13 cellular contexts compared by ENCODE assay signal in the genomic region with DNA sequence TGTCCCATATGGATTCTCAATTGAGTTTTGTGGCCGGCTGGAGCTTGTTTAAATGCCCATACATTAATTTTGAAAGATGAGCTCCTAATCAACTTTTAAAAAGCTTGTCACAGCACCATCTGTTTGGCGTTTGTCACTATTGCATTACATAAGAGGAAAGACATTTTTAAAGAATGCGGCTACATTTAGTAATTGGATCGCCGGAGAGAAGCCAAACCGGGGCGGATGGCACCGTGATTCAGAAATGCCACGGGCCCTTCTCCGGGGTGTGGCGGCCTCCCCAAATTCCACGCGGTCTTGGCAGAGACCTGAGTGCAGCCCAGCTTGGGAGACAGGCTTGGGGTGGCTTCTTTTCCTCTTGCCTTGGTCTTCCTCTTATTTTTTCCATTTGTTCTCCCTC.
DNase-seq lines count a peak whose midpoint lies in the region; ATAC-seq and TF ChIP-seq lines count a peak whose summit lies in the region.
"Had no signal": no experiment of that assay in that cellular context is flagged by ENCODE, and none has a peak within 500 bp of the region (broad histone marks: within the 10 kb centered on the region; RNA-seq: fewer than 3 reads in every experiment).

No MANE protein-coding gene starts in this region.

- H3K4me1 Mint-ChIP-seq in progenitor cell of endocrine pancreas (ENCODE audit: low read depth) = peaks cover 3% of the 10 kb centered on the region
- H3K4me1 Mint-ChIP-seq in activated CD8-positive, alpha-beta T cell treated with anti-CD3 and anti-CD28 coated beads for 36 hours (ENCODE audit: low read depth) = no peaks in the 10 kb centered on the region
- H3K4me1 Mint-ChIP-seq: central memory CD8-positive, alpha-beta T cell; memory B cell had no signal

- POLR2A ChIA-PET in activated CD8-positive, alpha-beta T cell treated with anti-CD3 and anti-CD28 coated beads for 36 hours (lab: Charles Lee) = no interaction called here

- ATAC-seq in activated CD8-positive, alpha-beta T cell treated with anti-CD3 and anti-CD28 coated beads for 36 hours = no peak
- ATAC-seq: activated CD4-positive, CD25-positive, alpha-beta regulatory T cell treated with anti-CD3 and anti-CD28 coated beads, Interleukin-2, amount 50 U/mL, for 24 hours had no signal

- intact Hi-C loops in activated CD8-positive, alpha-beta T cell treated with anti-CD3 and anti-CD28 coated beads for 36 hours (cut with micrococcal nuclease) = no loop called here

- DNase-seq in AG08395 (ENCODE audit: low spot score) = peak; percentile 90
- DNase-seq in NCI-H446 (lab: John Stamatoyannopoulos, UW) = peak; percentile 88 to 90
- peak; percentile 71 for DNase-seq in middle frontal gyrus (ENCODE audit: extremely low spot score, low spot score)
- no peak for DNase-seq in stimulated activated CD4-positive, alpha-beta T cell treated with anti-CD3 and anti-CD28 coated beads, Interleukin-2, amount 100 ng/mL, for 24 hours
- DNase-seq in GOT3 (lab: John Stamatoyannopoulos, UW) = no peak
- no peak for DNase-seq in progenitor cell of endocrine pancreas (ENCODE audit: low spot score, unreplicated experiment)
- no peak for DNase-seq in activated CD8-positive, alpha-beta T cell treated with anti-CD3 and anti-CD28 coated beads for 36 hours
- DNase-seq: NCI-H2081 treated with DMSO at 0.1 percent for 48 hours had no signal

- no peak overlapping the region for H3K27ac Mint-ChIP-seq in progenitor cell of endocrine pancreas
- no peak overlapping the region for H3K27ac Mint-ChIP-seq in activated CD8-positive, alpha-beta T cell treated with anti-CD3 and anti-CD28 coated beads for 36 hours
- H3K27ac Mint-ChIP-seq: memory B cell had no signal

- CTCF ChIA-PET in activated CD8-positive, alpha-beta T cell treated with anti-CD3 and anti-CD28 coated beads for 36 hours (lab: Charles Lee) = interaction anchor here (0.6 to 6.3 kb wide), 4 partner anchors 11 to 189 kb away, joined by 3 to 36 read pairs (median 6); no protein-coding TSS in a partner anchor

- peaks cover 12% of the 10 kb centered on the region for H3K27me3 Mint-ChIP-seq in progenitor cell of endocrine pancreas
- H3K27me3 Mint-ChIP-seq in activated CD8-positive, alpha-beta T cell treated with anti-CD3 and anti-CD28 coated beads for 36 hours = peaks cover 7% of the 10 kb centered on the region

- peak overlapping the region; percentile 65 for H3K27ac ChIP-seq in cingulate gyrus (ENCODE audit: low read depth, low read length)
- H3K27ac ChIP-seq: BLaER1 treated with 17β-estradiol and CSF1 and Interleukin-3, amounts not matched to agents 10 nM and 100 nM had no signal

- TF ChIP-seq CTCF in progenitor cell of endocrine pancreas (IDR thresholded peaks at IDR 0.05; ENCODE audit: unreplicated experiment) = no peak
- no peak for TF ChIP-seq CTCF in activated CD8-positive, alpha-beta T cell treated with anti-CD3 and anti-CD28 coated beads for 36 hours (IDR thresholded peaks at IDR 0.05)

- H3K36me3 Mint-ChIP-seq in progenitor cell of endocrine pancreas (ENCODE audit: insufficient read depth) = no peaks in the 10 kb centered on the region
- no peaks in the 10 kb centered on the region for H3K36me3 Mint-ChIP-seq in activated CD8-positive, alpha-beta T cell treated with anti-CD3 and anti-CD28 coated beads for 36 hours (ENCODE audit: low read depth)
- H3K36me3 Mint-ChIP-seq: memory B cell had no signal

- H3K9me3 Mint-ChIP-seq in progenitor cell of endocrine pancreas (ENCODE audit: low read depth) = no peaks in the 10 kb centered on the region
- H3K9me3 Mint-ChIP-seq in activated CD8-positive, alpha-beta T cell treated with anti-CD3 and anti-CD28 coated beads for 36 hours = no peaks in the 10 kb centered on the region
- H3K9me3 Mint-ChIP-seq: central memory CD8-positive, alpha-beta T cell; memory B cell had no signal

- no peak overlapping the region for H3K4me3 Mint-ChIP-seq in progenitor cell of endocrine pancreas (ENCODE audit: low read depth)
- H3K4me3 Mint-ChIP-seq in activated CD8-positive, alpha-beta T cell treated with anti-CD3 and anti-CD28 coated beads for 36 hours = no peak overlapping the region
- H3K4me3 Mint-ChIP-seq: central memory CD8-positive, alpha-beta T cell; memory B cell had no signal

Comparison
In these comparisons a context has a peak if more than half of its experiments do, and no peak if none do; other contexts are left out.
1. DNase-seq: peak in AG08395 (single experiment), NCI-H446 (2 of 2) and middle frontal gyrus (single experiment); none in stimulated activated CD4-positive, alpha-beta T cell treated with anti-CD3 and anti-CD28 coated beads, Interleukin-2, amount 100 ng/mL, for 24 hours (0 of 2), GOT3 (single experiment), progenitor cell of endocrine pancreas (single experiment) and activated CD8-positive, alpha-beta T cell treated with anti-CD3 and anti-CD28 coated beads for 36 hours (single experiment).